In the genomic region with DNA sequence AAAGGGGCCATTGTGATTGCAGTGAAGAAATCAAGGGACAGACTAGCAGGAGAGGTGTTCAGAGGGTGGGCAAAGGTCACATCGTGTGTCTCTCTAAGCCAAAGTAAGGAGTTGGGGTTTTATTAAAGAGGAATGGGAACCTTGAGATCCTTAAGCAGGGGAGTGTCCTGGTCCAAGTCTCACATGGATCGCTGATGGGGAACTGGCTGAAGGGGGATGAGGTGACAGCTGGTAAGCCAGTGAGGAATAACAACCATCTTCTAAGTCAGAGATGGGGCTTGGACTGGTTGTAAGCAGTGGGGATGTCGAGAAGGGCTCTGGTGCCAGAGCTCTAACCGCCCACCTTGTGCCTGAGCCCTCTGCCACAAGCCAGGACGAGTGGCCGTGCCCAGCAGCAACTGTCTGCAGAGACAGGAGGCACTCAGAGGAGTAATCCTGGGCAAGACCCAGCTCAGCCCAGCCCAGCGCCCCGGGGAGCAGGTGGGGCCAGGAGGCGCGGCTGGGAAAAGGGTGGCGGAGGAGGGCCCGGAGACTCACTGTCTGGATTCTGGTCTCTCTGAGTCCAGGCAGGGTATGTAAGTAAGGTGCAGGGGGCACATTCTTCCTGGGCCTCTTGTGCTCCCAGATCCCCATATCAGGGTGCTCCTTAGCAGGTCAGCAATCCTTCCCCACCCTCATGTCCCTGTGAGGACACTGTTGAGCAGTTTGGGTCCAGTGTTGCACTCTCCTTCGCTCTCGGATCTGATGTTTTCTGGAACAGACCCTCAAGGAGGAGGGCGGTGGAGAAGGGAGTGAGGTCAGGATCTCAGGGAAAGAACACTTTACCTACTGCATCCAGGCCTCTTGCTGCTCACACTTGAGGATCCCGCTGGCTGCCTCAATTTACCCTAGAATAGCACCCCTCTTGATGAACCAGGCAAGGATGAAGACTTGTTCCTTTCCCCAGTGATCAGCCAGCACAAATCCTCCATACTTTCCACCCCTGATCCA, we compare ENCODE assay signal across 2 cellular contexts.
TF ChIP-seq lines count a peak whose summit lies in the region.

No MANE protein-coding gene starts in this region.

TF ChIP-seq in SK-N-SH, 30 proteins besides CTCF, POLR2A, EP300 and RAD21 (continued from another document):
- TF ChIP-seq, protein P1, sequence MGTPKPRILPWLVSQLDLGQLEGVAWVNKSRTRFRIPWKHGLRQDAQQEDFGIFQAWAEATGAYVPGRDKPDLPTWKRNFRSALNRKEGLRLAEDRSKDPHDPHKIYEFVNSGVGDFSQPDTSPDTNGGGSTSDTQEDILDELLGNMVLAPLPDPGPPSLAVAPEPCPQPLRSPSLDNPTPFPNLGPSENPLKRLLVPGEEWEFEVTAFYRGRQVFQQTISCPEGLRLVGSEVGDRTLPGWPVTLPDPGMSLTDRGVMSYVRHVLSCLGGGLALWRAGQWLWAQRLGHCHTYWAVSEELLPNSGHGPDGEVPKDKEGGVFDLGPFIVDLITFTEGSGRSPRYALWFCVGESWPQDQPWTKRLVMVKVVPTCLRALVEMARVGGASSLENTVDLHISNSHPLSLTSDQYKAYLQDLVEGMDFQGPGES (IDR thresholded peaks at IDR 0.05; ENCODE audit: low read depth, low read length), result no peak
- TF ChIP-seq SMC3 (IDR thresholded peaks at IDR 0.05; ENCODE audit: low read depth, low read length) (no peak), JUND (IDR thresholded peaks at IDR 0.05) (no peak), GABPA (IDR thresholded peaks at IDR 0.05; ENCODE audit: low read depth) (no peak), FOXJ3 (CRISPR knock-in tag; IDR thresholded peaks at IDR 0.05) (no peak), EZH2phosphoT487 (IDR thresholded peaks at IDR 0.05; ENCODE audit: borderline replicate concordance, low read depth) (no peak), RCOR1 (IDR thresholded peaks at IDR 0.05; ENCODE audit: low read length) (no peak)
- TF ChIP-seq, protein P2, sequence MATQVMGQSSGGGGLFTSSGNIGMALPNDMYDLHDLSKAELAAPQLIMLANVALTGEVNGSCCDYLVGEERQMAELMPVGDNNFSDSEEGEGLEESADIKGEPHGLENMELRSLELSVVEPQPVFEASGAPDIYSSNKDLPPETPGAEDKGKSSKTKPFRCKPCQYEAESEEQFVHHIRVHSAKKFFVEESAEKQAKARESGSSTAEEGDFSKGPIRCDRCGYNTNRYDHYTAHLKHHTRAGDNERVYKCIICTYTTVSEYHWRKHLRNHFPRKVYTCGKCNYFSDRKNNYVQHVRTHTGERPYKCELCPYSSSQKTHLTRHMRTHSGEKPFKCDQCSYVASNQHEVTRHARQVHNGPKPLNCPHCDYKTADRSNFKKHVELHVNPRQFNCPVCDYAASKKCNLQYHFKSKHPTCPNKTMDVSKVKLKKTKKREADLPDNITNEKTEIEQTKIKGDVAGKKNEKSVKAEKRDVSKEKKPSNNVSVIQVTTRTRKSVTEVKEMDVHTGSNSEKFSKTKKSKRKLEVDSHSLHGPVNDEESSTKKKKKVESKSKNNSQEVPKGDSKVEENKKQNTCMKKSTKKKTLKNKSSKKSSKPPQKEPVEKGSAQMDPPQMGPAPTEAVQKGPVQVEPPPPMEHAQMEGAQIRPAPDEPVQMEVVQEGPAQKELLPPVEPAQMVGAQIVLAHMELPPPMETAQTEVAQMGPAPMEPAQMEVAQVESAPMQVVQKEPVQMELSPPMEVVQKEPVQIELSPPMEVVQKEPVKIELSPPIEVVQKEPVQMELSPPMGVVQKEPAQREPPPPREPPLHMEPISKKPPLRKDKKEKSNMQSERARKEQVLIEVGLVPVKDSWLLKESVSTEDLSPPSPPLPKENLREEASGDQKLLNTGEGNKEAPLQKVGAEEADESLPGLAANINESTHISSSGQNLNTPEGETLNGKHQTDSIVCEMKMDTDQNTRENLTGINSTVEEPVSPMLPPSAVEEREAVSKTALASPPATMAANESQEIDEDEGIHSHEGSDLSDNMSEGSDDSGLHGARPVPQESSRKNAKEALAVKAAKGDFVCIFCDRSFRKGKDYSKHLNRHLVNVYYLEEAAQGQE (IDR thresholded peaks at IDR 0.05; ENCODE audit: low read depth, low read length), result no peak

TF ChIP-seq in SK-N-SH treated with all-trans-retinoic acid at 6 μM for 48 hours, 23 proteins besides CTCF, POLR2A, EP300 and RAD21 (continued from another document):
- TF ChIP-seq, protein P3, sequence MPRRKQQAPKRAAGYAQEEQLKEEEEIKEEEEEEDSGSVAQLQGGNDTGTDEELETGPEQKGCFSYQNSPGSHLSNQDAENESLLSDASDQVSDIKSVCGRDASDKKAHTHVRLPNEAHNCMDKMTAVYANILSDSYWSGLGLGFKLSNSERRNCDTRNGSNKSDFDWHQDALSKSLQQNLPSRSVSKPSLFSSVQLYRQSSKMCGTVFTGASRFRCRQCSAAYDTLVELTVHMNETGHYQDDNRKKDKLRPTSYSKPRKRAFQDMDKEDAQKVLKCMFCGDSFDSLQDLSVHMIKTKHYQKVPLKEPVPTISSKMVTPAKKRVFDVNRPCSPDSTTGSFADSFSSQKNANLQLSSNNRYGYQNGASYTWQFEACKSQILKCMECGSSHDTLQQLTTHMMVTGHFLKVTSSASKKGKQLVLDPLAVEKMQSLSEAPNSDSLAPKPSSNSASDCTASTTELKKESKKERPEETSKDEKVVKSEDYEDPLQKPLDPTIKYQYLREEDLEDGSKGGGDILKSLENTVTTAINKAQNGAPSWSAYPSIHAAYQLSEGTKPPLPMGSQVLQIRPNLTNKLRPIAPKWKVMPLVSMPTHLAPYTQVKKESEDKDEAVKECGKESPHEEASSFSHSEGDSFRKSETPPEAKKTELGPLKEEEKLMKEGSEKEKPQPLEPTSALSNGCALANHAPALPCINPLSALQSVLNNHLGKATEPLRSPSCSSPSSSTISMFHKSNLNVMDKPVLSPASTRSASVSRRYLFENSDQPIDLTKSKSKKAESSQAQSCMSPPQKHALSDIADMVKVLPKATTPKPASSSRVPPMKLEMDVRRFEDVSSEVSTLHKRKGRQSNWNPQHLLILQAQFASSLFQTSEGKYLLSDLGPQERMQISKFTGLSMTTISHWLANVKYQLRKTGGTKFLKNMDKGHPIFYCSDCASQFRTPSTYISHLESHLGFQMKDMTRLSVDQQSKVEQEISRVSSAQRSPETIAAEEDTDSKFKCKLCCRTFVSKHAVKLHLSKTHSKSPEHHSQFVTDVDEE (CRISPR knock-in tag; IDR thresholded peaks at IDR 0.05), result no peak
- no peak for TF ChIP-seq CSDC2 (CRISPR knock-in tag; IDR thresholded peaks at IDR 0.05)
- no peak for TF ChIP-seq GLIS3 (CRISPR knock-in tag; IDR thresholded peaks at IDR 0.05)
- no peak for TF ChIP-seq SNAI2 (CRISPR knock-in tag; IDR thresholded peaks at IDR 0.05)
- no peak for TF ChIP-seq ZNF70 (CRISPR knock-in tag; IDR thresholded peaks at IDR 0.05)
